ENCODE assay signal across 12 cellular contexts in genomic region chr1:185652348-185652747, GRCh38.
A peak's percentile ranks its signal among the peaks of the same experiment; 100 is the strongest.
DNase-seq lines count a peak whose midpoint lies in the region; ATAC-seq, FAIRE-seq and TF ChIP-seq lines count a peak whose summit lies in the region.
"Had no signal": no experiment of that assay in that cellular context is flagged by ENCODE, and none has a peak within 500 bp of the region (broad histone marks: within the 10 kb centered on the region; RNA-seq: fewer than 3 reads in every experiment).

No MANE protein-coding gene starts in this region.

- no peaks in the 10 kb centered on the region for H3K36me3 ChIP-seq in SK-N-SH (replicated peaks in 1 of 2; ENCODE audit: control insufficient read depth in 1 of 2, insufficient read depth in 2 of 2, low read length in 1 of 2)
- H3K36me3 ChIP-seq in keratinocyte (ENCODE audit: control insufficient read depth in 2 of 2, extremely low read depth in 1 of 2, insufficient read depth in 2 of 2, low read length in 2 of 2): no peaks in the 10 kb centered on the region

- no peaks in the 10 kb centered on the region for H3K36me3 Mint-ChIP-seq in natural killer cell treated with Interleukin-12 subunit alpha and Interleukin-12 subunit beta and Interleukin-15 and Interleukin-18, amount 100 ng/mL, for 72 hours

- no peaks in the 10 kb centered on the region for H3K9me1 ChIP-seq in keratinocyte (ENCODE audit: control insufficient read depth, extremely low read depth, insufficient read depth, low read length)

- H3K27ac ChIP-seq in SK-N-SH (ENCODE audit: low read depth in 2 of 2, low read length in 1 of 2) (no peak overlapping the region), keratinocyte (ENCODE audit: control insufficient read depth, insufficient read depth, low read length) (no peak overlapping the region)

- H3K27me3 ChIP-seq in SK-N-SH (ENCODE audit: insufficient read depth) (no peaks in the 10 kb centered on the region), keratinocyte (ENCODE audit: control insufficient read depth, extremely low read depth, insufficient read depth, low read length) (no peaks in the 10 kb centered on the region)

- no peak overlapping the region for H3K27ac Mint-ChIP-seq in natural killer cell treated with Interleukin-12 subunit alpha and Interleukin-12 subunit beta and Interleukin-15 and Interleukin-18, amount 100 ng/mL, for 72 hours
- H3K27ac Mint-ChIP-seq: T-helper 17 cell had no signal

- H3K79me2 ChIP-seq in SK-N-SH (ENCODE audit: insufficient read depth) (no peaks in the 10 kb centered on the region), keratinocyte (ENCODE audit: control insufficient read depth, insufficient read depth, low read length) (no peaks in the 10 kb centered on the region)

- H3K27me3 Mint-ChIP-seq in natural killer cell treated with Interleukin-12 subunit alpha and Interleukin-12 subunit beta and Interleukin-15 and Interleukin-18, amount 100 ng/mL, for 72 hours: no peaks in the 10 kb centered on the region
- H3K27me3 Mint-ChIP-seq: T-helper 17 cell had no signal

- 72% methylated on average over 2 of the region's 2 CpGs for WGBS in SK-N-SH (ENCODE audit: low lambda C conversion rate)

- intact Hi-C loops in Right ventricle myocardium superior (cut with DNase I): loop anchor here (10.0 kb wide), 1 partner anchor 338 kb away; the partner anchor contains the start of gene IVNS1ABP

- dilution Hi-C loops in keratinocyte (cut with MboI; ENCODE audit: extremely low pct_ligation_motif_present, low sequenced_read_pairs): no loop called here

- H3K9ac ChIP-seq in SK-N-SH (no peak overlapping the region), keratinocyte (ENCODE audit: control insufficient read depth, extremely low read depth, insufficient read depth, low read length) (no peak overlapping the region)

- H3K9me2 ChIP-seq in SK-N-SH: no peaks in the 10 kb centered on the region

- POLR2A ChIA-PET in SK-N-SH (lab: Yijun Ruan, JAX): no interaction called here

- no peak overlapping the region for H2AFZ ChIP-seq in SK-N-SH (ENCODE audit: low read depth)
- no peak overlapping the region for H2AFZ ChIP-seq in keratinocyte (ENCODE audit: control insufficient read depth, low read length)

- no peak for ATAC-seq in natural killer cell treated with Interleukin-12 subunit alpha and Interleukin-12 subunit beta and Interleukin-15 and Interleukin-18, amount 100 ng/mL, for 72 hours
- ATAC-seq in Right ventricle myocardium superior (ENCODE audit: poor library complexity) (no peak), GM18498 (IDR thresholded peaks at IDR 0.05; ENCODE audit: unreplicated experiment) (no peak)
- ATAC-seq: T-helper 17 cell had no signal

- DNase-seq in ELR (ENCODE audit: low read depth) (peak; percentile 31), HFF-Myc (ENCODE audit: extremely low read depth, low read depth) (no peak), SK-N-SH (no peak), keratinocyte (ENCODE audit: low read depth, low spot score) (no peak), ureter (ENCODE audit: low spot score) (no peak), Right ventricle myocardium superior (no peak)
- no peak for DNase-seq in natural killer cell treated with Interleukin-12 subunit alpha and Interleukin-12 subunit beta and Interleukin-15 and Interleukin-18, amount 100 ng/mL, for 72 hours (ENCODE audit: low spot score)
- DNase-seq: activated CD8-positive, alpha-beta memory T cell treated with anti-CD3 and anti-CD28 coated beads, Interleukin-2, amount 50 U/mL, for 48 hours; GDM1; T-helper 17 cell had no signal

- peaks cover 2% of the 10 kb centered on the region for H3F3A ChIP-seq in SK-N-SH (replicated peaks; ENCODE audit: insufficient read depth)

- no peak overlapping the region for H3K4me3 ChIP-seq in HFF-Myc (replicated peaks; ENCODE audit: low read depth, low read length)
- H3K4me3 ChIP-seq in SK-N-SH (ENCODE audit: low read depth in 2 of 2, low read length in 1 of 2): no peak overlapping the region
- H3K4me3 ChIP-seq in keratinocyte (ENCODE audit: control insufficient read depth in 2 of 3, extremely low read depth in 1 of 3, insufficient read depth in 2 of 3, low read depth in 1 of 3, low read length in 3 of 3): no peak overlapping the region

- FAIRE-seq in keratinocyte (lab: Jason Lieb, UNC): no peak
- FAIRE-seq: islet of Langerhans had no signal

- H3K4me2 ChIP-seq in SK-N-SH (no peak overlapping the region), keratinocyte (ENCODE audit: control insufficient read depth, extremely low read depth, insufficient read depth, low read depth, low read length) (no peak overlapping the region)

- no peaks in the 10 kb centered on the region for H4K20me1 ChIP-seq in SK-N-SH (ENCODE audit: insufficient read depth)
- no peaks in the 10 kb centered on the region for H4K20me1 ChIP-seq in keratinocyte (ENCODE audit: control insufficient read depth, extremely low read depth, insufficient read depth, low read length)

- CTCF ChIA-PET in SK-N-SH (lab: Yijun Ruan, JAX): interaction anchor here (1.0 to 1.4 kb wide), 4 partner anchors 11 to 68 kb away, joined by 3 to 6 read pairs (median 4); no protein-coding TSS in a partner anchor

- H3K4me1 Mint-ChIP-seq in natural killer cell treated with Interleukin-12 subunit alpha and Interleukin-12 subunit beta and Interleukin-15 and Interleukin-18, amount 100 ng/mL, for 72 hours (ENCODE audit: low read depth in 2 of 2): peaks cover 5 to 9% of the 10 kb centered on the region in 2 donors

- H3K4me3 Mint-ChIP-seq in natural killer cell treated with Interleukin-12 subunit alpha and Interleukin-12 subunit beta and Interleukin-15 and Interleukin-18, amount 100 ng/mL, for 72 hours: no peak overlapping the region
- H3K4me3 Mint-ChIP-seq: T-helper 17 cell had no signal

- H3K9me3 Mint-ChIP-seq in natural killer cell treated with Interleukin-12 subunit alpha and Interleukin-12 subunit beta and Interleukin-15 and Interleukin-18, amount 100 ng/mL, for 72 hours: no peaks in the 10 kb centered on the region

- H3K4me1 ChIP-seq in SK-N-SH (ENCODE audit: control insufficient read depth in 1 of 2, insufficient read depth in 2 of 2, low read depth in 1 of 2, low read length in 1 of 2) (peaks cover 0 to 5% of the 10 kb centered on the region in 2 experiments; a peak in 2 of 4 replicates), keratinocyte (ENCODE audit: control insufficient read depth, extremely low read depth, insufficient read depth, low read length) (peaks cover 12% of the 10 kb centered on the region)

- H3K9me3 ChIP-seq in SK-N-SH (no peaks in the 10 kb centered on the region), keratinocyte (ENCODE audit: control insufficient read depth, low read depth, low read length) (no peaks in the 10 kb centered on the region)

- peak; percentile 26 for TF ChIP-seq CTCF in HFF-Myc (IDR thresholded peaks at IDR 0.05; ENCODE audit: low read depth, low read length, missing control alignments)
- TF ChIP-seq CTCF in SK-N-SH (IDR thresholded peaks at IDR 0.05): peak; percentile 26
- peak in 2 of 3 experiments; percentile 40 to 57 for TF ChIP-seq CTCF in keratinocyte (optimal IDR thresholded peaks at IDR 0.05 in 1 of 3, IDR thresholded peaks at IDR 0.05 in 1 of 3, conservative IDR thresholded peaks at IDR 0.05 in 1 of 3; ENCODE audit: extremely low read depth in 1 of 3, insufficient read depth in 2 of 3, low read length in 3 of 3)

- peak; percentile 21; the same call in 1 of the 2 replicates for TF ChIP-seq RAD21 in SK-N-SH (IDR thresholded peaks at IDR 0.05; ENCODE audit: low read length)

- TF ChIP-seq EP300 in SK-N-SH (IDR thresholded peaks at IDR 0.05; ENCODE audit: borderline replicate concordance in 1 of 2, low read depth in 1 of 2, low read length in 1 of 2): no peak

TF ChIP-seq in SK-N-SH, 30 proteins besides CTCF, POLR2A, EP300 and RAD21:
- TF ChIP-seq ELF1 (IDR thresholded peaks at IDR 0.05) (no peak), SMC3 (IDR thresholded peaks at IDR 0.05; ENCODE audit: low read depth, low read length) (peak; percentile 8; the same call in 1 of the 2 replicates)
